Comparison of ENCODE assay signal across 24 cellular contexts in the genomic region with DNA sequence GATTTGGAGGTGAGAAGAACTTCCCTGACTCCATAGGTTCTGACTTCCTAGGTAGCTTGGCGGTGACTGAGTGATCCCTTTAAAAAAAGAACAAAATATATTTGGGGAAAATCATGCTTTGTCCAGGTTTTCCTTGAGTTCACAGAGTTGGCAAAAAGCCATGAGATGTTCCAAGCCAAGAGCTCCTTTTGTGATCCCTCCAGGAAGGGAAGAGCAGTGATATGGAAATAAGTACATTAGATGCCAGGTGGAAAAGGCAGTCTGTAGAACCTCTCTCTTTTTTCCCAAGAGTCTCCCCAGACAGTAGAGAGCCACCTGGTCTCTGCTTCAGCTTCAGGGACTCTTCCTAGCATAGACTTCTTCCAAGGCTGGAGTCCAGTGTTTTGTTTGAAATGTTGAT. TPM values are rescaled to one million over a fixed set of nuclear protein-coding genes. Genes with fewer than 3 reads are reported as not detected.
"Had no signal": no experiment of that assay in that cellular context is flagged by ENCODE, and none has a peak within 500 bp of the region (broad histone marks: within the 10 kb centered on the region; RNA-seq: fewer than 3 reads in every experiment).

No MANE protein-coding gene starts in this region.

- H3K4me2 ChIP-seq: neural progenitor cell had no signal

- H3K9me3 ChIP-seq: esophagus muscularis mucosa, gastroesophageal sphincter, left ventricle myocardium inferior, lower lobe of right lung, ovary, prostate gland, right lobe of liver, tibial artery, upper lobe of left lung, uterus had no signal

- H3K9ac ChIP-seq: neural progenitor cell had no signal

- H3K9me3 Mint-ChIP-seq: immature natural killer cell; memory B cell; natural killer cell treated with Interleukin-12 subunit alpha and Interleukin-12 subunit beta and Interleukin-15 and Interleukin-18, amount 100 ng/mL, for 72 hours; neural progenitor cell; stimulated activated memory B cell treated with anti-CD40 and anti-IgM and Interleukin-4, amounts not matched to agents 10 μg/mL and 1 μg/mL and 100 μg/mL, for 72 hours; stimulated activated naive CD8-positive, alpha-beta T cell treated with anti-CD3 and anti-CD28 coated beads, Interleukin-15, Interleukin-2, amounts not matched to agents 100 ng/mL and 50 ng/mL, for 24 hours had no signal

- ATAC-seq: gastroesophageal sphincter; left cardiac atrium; lower lobe of right lung; natural killer cell treated with Interleukin-12 subunit alpha and Interleukin-12 subunit beta and Interleukin-15 and Interleukin-18, amount 100 ng/mL, for 72 hours; right lobe of liver; stimulated activated memory B cell treated with anti-CD40 and anti-IgM and Interleukin-4, amounts not matched to agents 10 μg/mL and 1 μg/mL and 100 μg/mL, for 72 hours had no signal

- H3K36me3 Mint-ChIP-seq: immature natural killer cell; memory B cell; natural killer cell treated with Interleukin-12 subunit alpha and Interleukin-12 subunit beta and Interleukin-15 and Interleukin-18, amount 100 ng/mL, for 72 hours; neural progenitor cell; stimulated activated memory B cell treated with anti-CD40 and anti-IgM and Interleukin-4, amounts not matched to agents 10 μg/mL and 1 μg/mL and 100 μg/mL, for 72 hours had no signal

- DNase-seq: effector memory CD4-positive, alpha-beta T cell; immature natural killer cell; left cardiac atrium; left ventricle myocardium inferior; lower lobe of right lung; midbrain; nucleus accumbens; ovary; retina; right lobe of liver; stimulated activated CD4-positive, alpha-beta T cell treated with anti-CD3 and anti-CD28 coated beads, Interleukin-4, amount 100 ng/mL, for 24 hours; tibial artery; upper lobe of left lung; uterus had no signal

- H3K27me3 Mint-ChIP-seq: stimulated activated memory B cell treated with anti-CD40 and anti-IgM and Interleukin-4, amounts not matched to agents 10 μg/mL and 1 μg/mL and 100 μg/mL, for 72 hours had no signal

- FAIRE-seq: endometrium, keratinocyte had no signal

- H2AFZ ChIP-seq: neural progenitor cell had no signal

- H3K4me3 Mint-ChIP-seq: immature natural killer cell; memory B cell; natural killer cell treated with Interleukin-12 subunit alpha and Interleukin-12 subunit beta and Interleukin-15 and Interleukin-18, amount 100 ng/mL, for 72 hours; neural progenitor cell; stimulated activated memory B cell treated with anti-CD40 and anti-IgM and Interleukin-4, amounts not matched to agents 10 μg/mL and 1 μg/mL and 100 μg/mL, for 72 hours; stimulated activated naive CD8-positive, alpha-beta T cell treated with anti-CD3 and anti-CD28 coated beads, Interleukin-15, Interleukin-2, amounts not matched to agents 100 ng/mL and 50 ng/mL, for 24 hours had no signal

- H3K27ac Mint-ChIP-seq: immature natural killer cell; memory B cell; natural killer cell treated with Interleukin-12 subunit alpha and Interleukin-12 subunit beta and Interleukin-15 and Interleukin-18, amount 100 ng/mL, for 72 hours; neural progenitor cell; stimulated activated memory B cell treated with anti-CD40 and anti-IgM and Interleukin-4, amounts not matched to agents 10 μg/mL and 1 μg/mL and 100 μg/mL, for 72 hours; stimulated activated naive CD8-positive, alpha-beta T cell treated with anti-CD3 and anti-CD28 coated beads, Interleukin-15, Interleukin-2, amounts not matched to agents 100 ng/mL and 50 ng/mL, for 24 hours had no signal

- H3K27me3 ChIP-seq: esophagus muscularis mucosa, gastroesophageal sphincter, neural progenitor cell, ovary, right lobe of liver, tibial artery, upper lobe of left lung, uterus had no signal

- H3K4me1 ChIP-seq: esophagus muscularis mucosa, gastroesophageal sphincter, lower lobe of right lung, neural progenitor cell, prostate gland, tibial artery, upper lobe of left lung, uterus had no signal

- H3K4me3 ChIP-seq: esophagus muscularis mucosa, gastroesophageal sphincter, left ventricle myocardium inferior, lower lobe of right lung, neural progenitor cell, ovary, prostate gland, right lobe of liver, tibial artery, upper lobe of left lung, uterus had no signal

- H3K36me3 ChIP-seq: esophagus muscularis mucosa, gastroesophageal sphincter, left ventricle myocardium inferior, lower lobe of right lung, neural progenitor cell, ovary, prostate gland, right lobe of liver, tibial artery, upper lobe of left lung, uterus had no signal

- H3K4me1 Mint-ChIP-seq: immature natural killer cell; neural progenitor cell; stimulated activated memory B cell treated with anti-CD40 and anti-IgM and Interleukin-4, amounts not matched to agents 10 μg/mL and 1 μg/mL and 100 μg/mL, for 72 hours had no signal

- H3K27ac ChIP-seq: esophagus muscularis mucosa, gastroesophageal sphincter, left ventricle myocardium inferior, lower lobe of right lung, neural progenitor cell, ovary, prostate gland, right lobe of liver, tibial artery, upper lobe of left lung, uterus had no signal

RNA-seq across cellular contexts. Expression of gene TLCD4, which starts 10.2 kb away (rescaled TPM):
- total RNA-seq: natural killer cell treated with Interleukin-12 subunit alpha and Interleukin-12 subunit beta and Interleukin-15 and Interleukin-18, amount 100 ng/mL, for 72 hours had no signal
- polyA plus RNA-seq: immature natural killer cell had no signal
